In genomic region chr11:115942043-115942442, GRCh38 we compare ENCODE assay signal across 1 cellular context.
TF ChIP-seq lines count a peak whose summit lies in the region.

No MANE protein-coding gene starts in this region.

TF ChIP-seq in IMR-90, 13 proteins besides CTCF, POLR2A, EP300 and RAD21:
- TF ChIP-seq, protein P1, sequence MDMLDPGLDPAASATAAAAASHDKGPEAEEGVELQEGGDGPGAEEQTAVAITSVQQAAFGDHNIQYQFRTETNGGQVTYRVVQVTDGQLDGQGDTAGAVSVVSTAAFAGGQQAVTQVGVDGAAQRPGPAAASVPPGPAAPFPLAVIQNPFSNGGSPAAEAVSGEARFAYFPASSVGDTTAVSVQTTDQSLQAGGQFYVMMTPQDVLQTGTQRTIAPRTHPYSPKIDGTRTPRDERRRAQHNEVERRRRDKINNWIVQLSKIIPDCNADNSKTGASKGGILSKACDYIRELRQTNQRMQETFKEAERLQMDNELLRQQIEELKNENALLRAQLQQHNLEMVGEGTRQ (IDR thresholded peaks at IDR 0.05; ENCODE audit: low read depth, low read length), result no peak
- TF ChIP-seq RCOR1 (IDR thresholded peaks at IDR 0.05; ENCODE audit: insufficient replicate concordance, low read length) (no peak), CHD1 (IDR thresholded peaks at IDR 0.05; ENCODE audit: low read depth, low read length) (no peak), FOS (IDR thresholded peaks at IDR 0.05; ENCODE audit: low read depth, low read length) (no peak), NFE2L2 (IDR thresholded peaks at IDR 0.05; ENCODE audit: low read depth, low read length) (peak; percentile 54; the same call in 1 of the 2 replicates), ELK1 (IDR thresholded peaks at IDR 0.05; ENCODE audit: borderline replicate concordance, low read depth, low read length) (no peak), CEBPB (IDR thresholded peaks at IDR 0.05; ENCODE audit: low read depth, low read length) (no peak)
